ENCODE assay signal across 15 cellular contexts in the genomic region with DNA sequence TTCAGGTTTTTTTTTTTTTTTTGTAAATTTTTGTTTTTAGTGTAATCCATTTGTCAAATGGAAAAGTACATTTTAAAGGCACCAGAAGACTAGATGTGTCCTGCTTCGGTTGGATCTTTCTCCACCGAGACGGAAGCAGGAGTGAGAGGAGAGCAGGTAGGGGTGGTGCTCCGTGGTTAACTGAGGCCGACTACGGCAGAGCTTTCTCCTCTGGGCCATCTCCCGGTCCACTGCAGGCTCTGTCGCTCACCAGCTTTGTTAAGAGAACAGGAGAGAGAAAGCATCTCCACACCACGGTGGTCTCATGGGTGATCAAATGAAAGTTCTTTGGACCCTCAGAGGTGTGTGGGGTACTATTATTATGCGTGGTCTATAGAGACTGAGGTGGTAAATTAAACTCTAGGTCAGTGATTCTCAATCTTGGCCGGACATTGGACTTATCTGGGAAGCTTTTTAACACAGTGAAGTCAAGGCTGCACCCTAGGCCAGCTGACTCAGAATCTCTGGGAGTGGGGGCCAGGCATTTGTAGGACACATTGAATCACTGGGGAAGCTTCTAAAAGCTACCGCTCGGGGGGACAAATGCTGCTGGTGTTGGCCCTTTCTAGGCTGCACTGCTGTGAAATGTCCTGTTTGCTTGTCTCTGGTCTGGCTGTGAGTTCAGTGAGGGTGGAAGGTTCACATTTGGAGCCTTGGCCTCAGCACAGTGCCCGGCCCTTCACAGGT. TPM values are rescaled to one million over a fixed set of nuclear protein-coding genes. Genes with fewer than 3 reads are reported as not detected.
A peak's percentile ranks its signal among the peaks of the same experiment; 100 is the strongest.
DNase-seq lines count a peak whose midpoint lies in the region; ATAC-seq, FAIRE-seq and TF ChIP-seq lines count a peak whose summit lies in the region.
"Had no signal": no experiment of that assay in that cellular context is flagged by ENCODE, and none has a peak within 500 bp of the region (broad histone marks: within the 10 kb centered on the region; RNA-seq: fewer than 3 reads in every experiment).

No MANE protein-coding gene starts in this region.

- no peak overlapping the region for H3K4me3 Mint-ChIP-seq in astrocyte (ENCODE audit: unreplicated experiment)
- H3K4me3 Mint-ChIP-seq: activated naive CD4-positive, alpha-beta T cell treated with anti-CD3 and anti-CD28 coated beads, Interleukin-2, amount 10 ng/mL, durations not matched to agents 7 days and 5 days; H9; stimulated activated naive B cell treated with anti-CD40 and anti-IgM and Interleukin-4, amounts not matched to agents 10 μg/mL and 1 μg/mL and 100 μg/mL, for 72 hours had no signal

- H3K4me2 ChIP-seq in astrocyte (ENCODE audit: low read length) (peak overlapping the region; percentile 77), parathyroid adenoma (ENCODE audit: low read length) (peak overlapping the region; percentile 60)
- H3K4me2 ChIP-seq: A549 had no signal

- H3K4me3 ChIP-seq in ACC112 (ENCODE audit: low read depth, low read length) (0 out of 2 replicates have a peak overlapping the region, but pooled peaks have one; percentile 7), astrocyte (ENCODE audit: insufficient read depth, low read depth, low read length) (no peak overlapping the region), heart right ventricle (no peak overlapping the region), parathyroid adenoma (ENCODE audit: low read depth, low read length) (no peak overlapping the region)
- H3K4me3 ChIP-seq: A549 had no signal

- peak; percentile 72 for DNase-seq in astrocyte (ENCODE audit: low read depth)
- peak in 1 of 2 donors; percentile 65 for DNase-seq in heart right ventricle
- no peak for DNase-seq in activated naive CD4-positive, alpha-beta T cell treated with anti-CD3 and anti-CD28 coated beads, Interleukin-2, amount 50 U/mL, for 16 hours
- no peak for DNase-seq in ACHN
- no peak for DNase-seq in midbrain (lab: John Stamatoyannopoulos, UW)
- DNase-seq in posterior vena cava (ENCODE audit: low spot score): no peak
- DNase-seq: activated CD4-positive, alpha-beta T cell treated with anti-CD3 and anti-CD28 coated beads for 48 hours; activated naive CD4-positive, alpha-beta T cell treated with anti-CD3 and anti-CD28 coated beads, Interleukin-2, amount 10 ng/mL, durations not matched to agents 7 days and 5 days; H9; stimulated activated naive B cell treated with anti-CD40 and anti-IgM and Interleukin-4, amounts not matched to agents 10 μg/mL and 1 μg/mL and 100 μg/mL, for 72 hours had no signal

- H3K27ac ChIP-seq in ACC112 (ENCODE audit: low read depth, low read length): no peak overlapping the region
- H3K27ac ChIP-seq in astrocyte (ENCODE audit: low read depth, low read length): peak overlapping the region; percentile 97
- peak overlapping the region; percentile 67 to 90 (median 82) for H3K27ac ChIP-seq in heart right ventricle
- H3K27ac ChIP-seq in parathyroid adenoma: peak overlapping the region; percentile 99
- H3K27ac ChIP-seq: A549 had no signal

- H3K27me3 ChIP-seq in ACC112 (ENCODE audit: insufficient read depth, low read length) (no peaks in the 10 kb centered on the region; the same call in 1 of the 2 replicates), astrocyte (ENCODE audit: insufficient read depth, low read length) (no peaks in the 10 kb centered on the region), heart right ventricle (peaks cover 0 to 36% (median 0%) of the 10 kb centered on the region in 7 donors), parathyroid adenoma (ENCODE audit: control insufficient read depth, insufficient read depth, low read length) (no peaks in the 10 kb centered on the region)

- H3K9ac ChIP-seq in astrocyte (ENCODE audit: low read length) (peak overlapping the region; percentile 84), parathyroid adenoma (no peak overlapping the region)

- no peaks in the 10 kb centered on the region for H4K20me1 ChIP-seq in astrocyte (ENCODE audit: insufficient read depth, low read length)

- peaks cover 49% of the 10 kb centered on the region for H3K4me1 Mint-ChIP-seq in astrocyte (ENCODE audit: low read depth, unreplicated experiment)

- peak; percentile 38 to 61 (median 54) for ATAC-seq in heart right ventricle
- ATAC-seq: A549; SK-N-SH treated with all-trans-retinoic acid at 6 μM for 48 hours; stimulated activated naive B cell treated with anti-CD40 and anti-IgM and Interleukin-4, amounts not matched to agents 10 μg/mL and 1 μg/mL and 100 μg/mL, for 72 hours had no signal

- in situ Hi-C loops in ACHN (cut with HindIII; ENCODE audit: low pct_ligation_motif_present, low pct_unique_long_range_greater_than_20kb, low sequenced_read_pairs): no loop called here

- no peaks in the 10 kb centered on the region for H3K36me3 Mint-ChIP-seq in astrocyte (ENCODE audit: low read depth, unreplicated experiment)
- H3K36me3 Mint-ChIP-seq: activated naive CD4-positive, alpha-beta T cell treated with anti-CD3 and anti-CD28 coated beads, Interleukin-2, amount 10 ng/mL, durations not matched to agents 7 days and 5 days; stimulated activated naive B cell treated with anti-CD40 and anti-IgM and Interleukin-4, amounts not matched to agents 10 μg/mL and 1 μg/mL and 100 μg/mL, for 72 hours had no signal

- no peak for FAIRE-seq in astrocyte (lab: Jason Lieb, UNC)
- FAIRE-seq: A549 had no signal

- 67 to 76% methylated on average over 14 of the region's 14 CpGs for WGBS in heart right ventricle, 2 donors

- H3K9me3 Mint-ChIP-seq in astrocyte (ENCODE audit: unreplicated experiment): no peaks in the 10 kb centered on the region
- H3K9me3 Mint-ChIP-seq: activated naive CD4-positive, alpha-beta T cell treated with anti-CD3 and anti-CD28 coated beads, Interleukin-2, amount 10 ng/mL, durations not matched to agents 7 days and 5 days; H9; stimulated activated naive B cell treated with anti-CD40 and anti-IgM and Interleukin-4, amounts not matched to agents 10 μg/mL and 1 μg/mL and 100 μg/mL, for 72 hours had no signal

- TF ChIP-seq CTCF in astrocyte (IDR thresholded peaks at IDR 0.05; ENCODE audit: insufficient read depth, low read depth, low read length) (no peak), heart right ventricle (IDR thresholded peaks at IDR 0.05) (no peak), parathyroid adenoma (IDR thresholded peaks at IDR 0.05) (no peak)

- no peak overlapping the region for H3K27ac Mint-ChIP-seq in astrocyte (ENCODE audit: unreplicated experiment)
- H3K27ac Mint-ChIP-seq: activated naive CD4-positive, alpha-beta T cell treated with anti-CD3 and anti-CD28 coated beads, Interleukin-2, amount 10 ng/mL, durations not matched to agents 7 days and 5 days; H9; stimulated activated naive B cell treated with anti-CD40 and anti-IgM and Interleukin-4, amounts not matched to agents 10 μg/mL and 1 μg/mL and 100 μg/mL, for 72 hours had no signal

- H3K27me3 Mint-ChIP-seq in astrocyte (ENCODE audit: low read depth, unreplicated experiment): peaks cover 1% of the 10 kb centered on the region

- H3K36me3 ChIP-seq in ACC112 (ENCODE audit: insufficient read depth, low read length) (no peaks in the 10 kb centered on the region), astrocyte (ENCODE audit: insufficient read depth, low read length) (no peaks in the 10 kb centered on the region), heart right ventricle (no peaks in the 10 kb centered on the region), parathyroid adenoma (ENCODE audit: control insufficient read depth, insufficient read depth, low read length) (no peaks in the 10 kb centered on the region)

- H3K9me3 ChIP-seq in astrocyte (ENCODE audit: insufficient read depth, low read depth, low read length) (no peaks in the 10 kb centered on the region), heart right ventricle (no peaks in the 10 kb centered on the region), parathyroid adenoma (ENCODE audit: control insufficient read depth, low read length) (no peaks in the 10 kb centered on the region)
- H3K9me3 ChIP-seq: A549 had no signal

- H3K4me1 ChIP-seq in ACC112 (ENCODE audit: control insufficient read depth, insufficient read depth, low read length, unreplicated experiment): peaks cover 22% of the 10 kb centered on the region
- H3K4me1 ChIP-seq in astrocyte (ENCODE audit: insufficient read depth, low read length): peaks cover 55% of the 10 kb centered on the region
- H3K4me1 ChIP-seq in heart right ventricle: peaks cover 13 to 89% (median 60%) of the 10 kb centered on the region in 9 donors
- H3K4me1 ChIP-seq in parathyroid adenoma: peaks cover 81% of the 10 kb centered on the region

- intact Hi-C loops in heart right ventricle (cut with DNase I) (loop anchor here in 2 of 10 donors (2.0 to 5.0 kb wide), 3 partner anchors 29 to 61 kb away; no protein-coding TSS in a partner anchor), posterior vena cava (cut with DNase I) (no loop called here)

- H3K79me2 ChIP-seq in ACC112 (ENCODE audit: control insufficient read depth, insufficient read depth, low read length, unreplicated experiment) (no peaks in the 10 kb centered on the region), astrocyte (ENCODE audit: insufficient read depth, low read length) (no peaks in the 10 kb centered on the region), parathyroid adenoma (no peaks in the 10 kb centered on the region)

- no peak overlapping the region for H2AFZ ChIP-seq in ACC112 (ENCODE audit: low read length, unreplicated experiment)
- H2AFZ ChIP-seq in astrocyte (ENCODE audit: low read depth, low read length): no peak overlapping the region
- H2AFZ ChIP-seq in parathyroid adenoma: peak overlapping the region; percentile 1

RNA-seq across cellular contexts. Expression of gene ABCA4, which starts 25.0 kb away (rescaled TPM):
- total RNA-seq in astrocyte: 0.14 and 0.20 TPM in 2 replicates
- under 1 TPM; 0.05 to 0.66 (median 0.22) TPM for total RNA-seq in heart right ventricle
- polyA plus RNA-seq in heart right ventricle: under 1 TPM; 0.09 to 0.22 TPM
- under 1 TPM; 0.33 to 0.42 TPM for total RNA-seq in posterior vena cava
- total RNA-seq: epithelial cell of proximal tubule, H9 had no signal
